1 cellular context compared by ENCODE assay signal in the genomic region with DNA sequence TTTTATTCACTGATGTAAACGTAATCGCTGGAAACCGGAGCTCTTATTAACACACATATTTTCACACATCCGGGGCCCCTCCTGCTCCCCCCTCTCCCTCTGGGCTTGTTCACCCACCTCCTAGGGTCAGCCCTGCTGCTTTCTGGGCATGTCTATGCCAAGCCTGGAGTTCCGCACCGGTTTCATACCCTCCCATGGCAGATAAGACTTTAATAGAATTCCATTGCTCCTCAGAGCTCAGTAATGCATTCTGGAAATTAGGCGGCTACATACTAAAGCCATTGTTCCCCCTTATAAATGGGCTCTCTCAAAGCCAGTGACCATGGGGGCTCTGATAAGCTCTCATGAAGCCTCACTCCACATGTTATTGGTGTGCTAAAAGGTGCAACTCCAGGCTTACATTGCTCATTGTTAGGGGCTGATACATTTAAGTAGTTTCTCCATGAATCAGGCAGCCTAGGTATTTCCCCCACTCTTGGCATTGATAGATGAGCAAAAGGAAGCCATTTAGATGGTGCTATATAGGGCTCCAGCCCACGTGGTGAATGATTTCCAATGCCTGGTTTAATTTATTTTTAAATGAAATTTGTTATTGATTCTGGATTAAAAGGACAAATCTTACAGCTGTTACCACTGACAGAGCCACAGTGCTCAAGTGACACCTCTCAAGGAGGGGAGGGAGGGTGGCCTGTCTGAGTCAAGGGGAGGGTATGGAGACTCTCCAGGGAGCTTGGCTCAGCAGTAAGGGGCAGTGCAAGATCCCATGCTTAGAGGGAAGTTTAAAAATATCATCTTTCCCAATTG.
TF ChIP-seq lines count a peak whose summit lies in the region.

No MANE protein-coding gene starts in this region.

TF ChIP-seq in IMR-90, 13 proteins besides CTCF, POLR2A, EP300 and RAD21:
- TF ChIP-seq CHD1 (IDR thresholded peaks at IDR 0.05; ENCODE audit: low read depth, low read length) (no peak), BHLHE40 (IDR thresholded peaks at IDR 0.05; ENCODE audit: low read depth, low read length) (no peak), ELK1 (IDR thresholded peaks at IDR 0.05; ENCODE audit: borderline replicate concordance, low read depth, low read length) (no peak), MXI1 (IDR thresholded peaks at IDR 0.05; ENCODE audit: borderline replicate concordance, low read depth, low read length) (no peak), FOS (IDR thresholded peaks at IDR 0.05; ENCODE audit: low read depth, low read length) (no peak), RCOR1 (IDR thresholded peaks at IDR 0.05; ENCODE audit: insufficient replicate concordance, low read length) (no peak), RFX5 (IDR thresholded peaks at IDR 0.05; ENCODE audit: low read depth, low read length) (no peak), SMC3 (IDR thresholded peaks at IDR 0.05; ENCODE audit: low read depth, low read length) (no peak), MAZ (IDR thresholded peaks at IDR 0.05; ENCODE audit: borderline replicate concordance, low read depth, low read length) (no peak), NFE2L2 (IDR thresholded peaks at IDR 0.05; ENCODE audit: low read depth, low read length) (no peak), MAFK (IDR thresholded peaks at IDR 0.05; ENCODE audit: low read depth, low read length) (no peak), USF2 (IDR thresholded peaks at IDR 0.05; ENCODE audit: low read depth, low read length) (no peak), CEBPB (IDR thresholded peaks at IDR 0.05; ENCODE audit: low read depth, low read length) (no peak)
